1 cellular context compared by ENCODE assay signal in the genomic region with DNA sequence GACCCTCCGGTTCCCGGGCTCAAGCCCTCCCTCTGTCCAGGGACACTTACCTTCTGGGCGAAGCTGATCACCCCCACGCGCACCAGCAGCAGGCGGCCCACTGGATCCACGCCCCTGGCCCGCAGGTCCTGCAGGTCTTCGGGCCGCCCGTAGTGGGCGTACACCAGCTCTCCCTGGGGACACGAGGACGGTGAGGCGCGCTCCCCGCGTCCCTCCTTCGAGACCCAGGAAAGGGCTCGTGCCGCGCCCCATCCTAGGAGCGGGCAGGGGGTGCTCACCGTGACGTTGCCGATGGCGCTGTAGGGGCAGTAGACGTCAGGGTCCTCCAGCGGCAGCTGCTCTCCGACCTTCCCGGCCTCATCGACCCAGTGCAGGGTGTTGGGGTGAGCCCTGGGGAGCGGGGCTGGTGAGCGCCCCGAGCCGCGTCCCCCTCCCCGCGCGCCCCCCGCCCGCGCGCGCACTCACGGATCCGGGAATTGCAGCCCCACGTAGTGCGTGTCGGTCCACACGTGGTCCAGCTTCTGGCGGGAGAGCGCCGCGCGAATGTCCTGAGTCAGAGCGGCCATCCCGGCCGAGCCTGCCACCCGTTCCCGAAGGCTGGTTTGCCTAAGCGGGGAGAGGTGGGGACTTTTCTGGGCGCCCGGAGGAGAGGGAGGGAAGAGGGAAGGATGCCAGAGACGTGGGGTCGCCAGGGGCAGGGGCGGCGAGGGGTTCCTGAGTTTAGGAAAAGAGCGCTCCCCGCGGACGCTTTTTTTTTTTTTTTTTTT.
TF ChIP-seq lines count a peak whose summit lies in the region.

No MANE protein-coding gene starts in this region.

TF ChIP-seq in WTC11, 78 proteins besides CTCF, POLR2A, EP300 and RAD21 (continued from another document):
- TF ChIP-seq, protein P1, sequence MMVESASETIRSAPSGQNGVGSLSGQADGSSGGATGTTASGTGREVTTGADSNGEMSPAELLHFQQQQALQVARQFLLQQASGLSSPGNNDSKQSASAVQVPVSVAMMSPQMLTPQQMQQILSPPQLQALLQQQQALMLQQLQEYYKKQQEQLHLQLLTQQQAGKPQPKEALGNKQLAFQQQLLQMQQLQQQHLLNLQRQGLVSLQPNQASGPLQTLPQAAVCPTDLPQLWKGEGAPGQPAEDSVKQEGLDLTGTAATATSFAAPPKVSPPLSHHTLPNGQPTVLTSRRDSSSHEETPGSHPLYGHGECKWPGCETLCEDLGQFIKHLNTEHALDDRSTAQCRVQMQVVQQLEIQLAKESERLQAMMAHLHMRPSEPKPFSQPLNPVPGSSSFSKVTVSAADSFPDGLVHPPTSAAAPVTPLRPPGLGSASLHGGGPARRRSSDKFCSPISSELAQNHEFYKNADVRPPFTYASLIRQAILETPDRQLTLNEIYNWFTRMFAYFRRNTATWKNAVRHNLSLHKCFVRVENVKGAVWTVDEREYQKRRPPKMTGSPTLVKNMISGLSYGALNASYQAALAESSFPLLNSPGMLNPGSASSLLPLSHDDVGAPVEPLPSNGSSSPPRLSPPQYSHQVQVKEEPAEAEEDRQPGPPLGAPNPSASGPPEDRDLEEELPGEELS (CRISPR knock-in tag; IDR thresholded peaks at IDR 0.05) = peak; percentile 83; the same call in 1 of the 2 replicates
- no peak for TF ChIP-seq TP53 (CRISPR knock-in tag; IDR thresholded peaks at IDR 0.05)
- TF ChIP-seq FOXK1 (CRISPR knock-in tag; IDR thresholded peaks at IDR 0.05) = peak; percentile 51; the same call in 1 of the 2 replicates
- TF ChIP-seq NR2C2 (CRISPR knock-in tag; IDR thresholded peaks at IDR 0.05) = no peak
- TF ChIP-seq ZBTB21 (CRISPR knock-in tag; IDR thresholded peaks at IDR 0.05; ENCODE audit: borderline replicate concordance) = no peak
